ENCODE assay signal across 8 cellular contexts in the genomic region with DNA sequence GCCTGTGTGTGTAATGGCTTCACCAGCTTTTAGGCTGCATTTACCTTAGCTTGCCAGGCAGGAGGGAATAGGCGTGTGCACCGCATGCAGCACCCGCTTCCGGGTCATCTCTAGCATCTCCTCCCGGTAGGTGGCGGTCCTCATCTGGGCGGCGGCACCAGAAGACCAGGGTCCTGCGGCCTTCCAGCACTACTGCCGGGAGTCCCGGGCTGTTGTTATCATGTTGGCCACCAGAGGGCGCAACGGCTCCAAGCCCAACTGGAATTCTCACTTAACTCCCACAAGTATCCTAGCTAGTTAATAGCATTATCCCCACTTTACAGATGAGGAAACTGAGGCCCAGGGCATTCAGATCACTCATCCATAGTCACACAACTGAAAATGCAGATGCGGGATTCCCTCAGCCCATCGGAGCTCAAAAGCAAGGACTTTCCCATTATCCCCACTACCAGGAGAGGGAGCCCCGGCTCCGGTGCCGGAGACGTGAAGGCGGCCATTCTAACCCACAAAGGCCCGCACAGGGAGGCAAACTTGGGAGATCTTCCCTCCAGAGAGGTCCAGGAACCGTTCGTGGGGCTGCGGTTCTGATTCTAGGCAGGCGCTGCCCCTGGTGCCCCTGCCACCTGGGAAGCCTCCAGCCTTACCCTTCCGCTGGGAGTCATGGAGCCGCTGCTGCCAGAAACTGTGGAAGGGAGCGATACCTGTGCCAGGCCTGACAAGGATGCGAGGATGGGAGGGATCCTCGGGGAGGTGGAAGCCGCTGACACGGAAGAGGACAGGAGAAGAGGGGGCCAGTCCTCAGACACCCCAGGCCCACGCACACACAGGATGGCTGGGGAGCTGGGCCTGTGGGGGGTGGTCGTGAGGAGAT. TPM values are rescaled to one million over a fixed set of nuclear protein-coding genes. Genes with fewer than 3 reads are reported as not detected.
A peak's percentile ranks its signal among the peaks of the same experiment; 100 is the strongest.
DNase-seq lines count a peak whose midpoint lies in the region; ATAC-seq and FAIRE-seq lines count a peak whose summit lies in the region.

No MANE protein-coding gene starts in this region.

- no peak overlapping the region for H3K4ac ChIP-seq in trophoblast cell (ENCODE audit: low read depth, low read length)

- no peak overlapping the region for H4K12ac ChIP-seq in trophoblast cell (ENCODE audit: low read depth, low read length)

- no CpG with 5 or more reads among the region's 34 CpGs for WGBS in trophoblast cell (ENCODE audit: extremely low coverage, insufficient coverage, insufficient read length)

- no peak overlapping the region for H4K91ac ChIP-seq in trophoblast cell (ENCODE audit: low read depth, low read length)

- no peak overlapping the region for H3K14ac ChIP-seq in trophoblast cell (ENCODE audit: low read length)

- H2BK120ac ChIP-seq in trophoblast cell (ENCODE audit: insufficient read depth, low read length, poor library complexity), result no peak overlapping the region

- no peak overlapping the region for H3K4me2 ChIP-seq in trophoblast cell (ENCODE audit: low read length)

- H3K4me1 ChIP-seq in trophoblast cell (ENCODE audit: control insufficient read depth in 1 of 2, insufficient read depth in 2 of 2, low read length in 2 of 2), result no peaks in the 10 kb centered on the region

- no peak overlapping the region for H3K18ac ChIP-seq in trophoblast cell (ENCODE audit: low read length)

- no peak overlapping the region for H2BK5ac ChIP-seq in trophoblast cell (ENCODE audit: low read depth, low read length, poor library complexity)

- H3K36me3 ChIP-seq in trophoblast cell (ENCODE audit: control insufficient read depth in 1 of 2, insufficient read depth in 2 of 2, low read length in 2 of 2), result no peaks in the 10 kb centered on the region

- no peak overlapping the region for H2AFZ ChIP-seq in trophoblast cell (ENCODE audit: insufficient read depth, low read length, poor library complexity)

- H3K27ac ChIP-seq in trophoblast cell (ENCODE audit: low read depth, low read length), result no peak overlapping the region

- no peak overlapping the region for H2BK12ac ChIP-seq in trophoblast cell (ENCODE audit: low read length)

- DNase-seq in COR-L47 (lab: John Stamatoyannopoulos, UW), result peak; percentile 65
- peak; percentile 44 for DNase-seq in LHCN-M2 (ENCODE audit: low read depth)
- DNase-seq in SIG-M5 (lab: John Stamatoyannopoulos, UW), result peak; percentile 41
- DNase-seq in activated effector memory CD4-positive, alpha-beta T cell treated with anti-CD3 and anti-CD28 coated beads, Interleukin-2, amount 50 U/mL, for 16 hours, result peak; percentile 89
- peak; percentile 92 for DNase-seq in germinal center (ENCODE audit: low spot score)
- DNase-seq in trophoblast cell, result peak; percentile 81 to 90
- peak; percentile 90 for DNase-seq in urothelium cell line (ENCODE audit: low spot score)

- H3K79me1 ChIP-seq in trophoblast cell (ENCODE audit: low read length), result no peaks in the 10 kb centered on the region

- H3K9me3 ChIP-seq in trophoblast cell (ENCODE audit: insufficient read depth, low read depth, low read length), result no peaks in the 10 kb centered on the region

- no peak overlapping the region for H2AK5ac ChIP-seq in trophoblast cell (ENCODE audit: low read length)

- no peak overlapping the region for H4K8ac ChIP-seq in trophoblast cell (ENCODE audit: low read depth, low read length)

- no peaks in the 10 kb centered on the region for H3K79me2 ChIP-seq in trophoblast cell (ENCODE audit: control insufficient read depth, insufficient read depth, low read length, poor library complexity)

- no peak for FAIRE-seq in urothelium cell line (lab: Jason Lieb, UNC)

- H3K27me3 ChIP-seq in trophoblast cell (ENCODE audit: insufficient read depth, low read length), result no peaks in the 10 kb centered on the region

- peak; percentile 69 for ATAC-seq in GM21515 (IDR thresholded peaks at IDR 0.05; ENCODE audit: unreplicated experiment)

- no peak overlapping the region for H3K9ac ChIP-seq in trophoblast cell (ENCODE audit: low read length)

- no peak overlapping the region for H3K23ac ChIP-seq in trophoblast cell (ENCODE audit: low read length)

- no peak overlapping the region for H3K4me3 ChIP-seq in trophoblast cell (ENCODE audit: low read depth, low read length)

RNA-seq across cellular contexts. Expression of a gene that starts 23.9 kb away (rescaled TPM):
- 0.11 TPM in 1 of 2 replicates, not detected in the other for total RNA-seq in LHCN-M2 (2014; rRNA removed)
- 1.00 TPM for polyA plus RNA-seq in LHCN-M2 (2012)
- polyA plus RNA-seq in trophoblast cell (2013), result 4.2 and 5.3 TPM in 2 replicates

Comparison
In these comparisons a context has a peak if more than half of its experiments do, and no peak if none do; other contexts are left out.
1. DNase-seq: peak in every context shown above with its lines; median percentile 92 in germinal center; 90 in urothelium cell line; 89 in activated effector memory CD4-positive, alpha-beta T cell treated with anti-CD3 and anti-CD28 coated beads, Interleukin-2, amount 50 U/mL, for 16 hours; 86 in trophoblast cell; 65 in COR-L47; 44 in LHCN-M2; 41 in SIG-M5.